ENCODE assay signal across 22 cellular contexts in genomic region chr4:143431526-143432257, GRCh38.
"Had no signal": no experiment of that assay in that cellular context is flagged by ENCODE, and none has a peak within 500 bp of the region (broad histone marks: within the 10 kb centered on the region; RNA-seq: fewer than 3 reads in every experiment).

No MANE protein-coding gene starts in this region.

- H3K4me1 ChIP-seq: breast epithelium, left lung, pancreas, upper lobe of right lung had no signal

- H3K9me3 ChIP-seq: upper lobe of right lung had no signal

- H3K27ac Mint-ChIP-seq: activated naive CD8-positive, alpha-beta T cell treated with anti-CD3 and anti-CD28 coated beads for 36 hours; activated T-cell treated with anti-CD3 and anti-CD28 coated beads, Interleukin-2, amount 50 U/mL, for 24 hours; activated T-helper 17 cell treated with anti-CD3 and anti-CD28 coated beads, Interleukin-2, amount 50 U/mL, for 72 hours; effector memory CD8-positive, alpha-beta T cell; immature natural killer cell; naive thymus-derived CD8-positive, alpha-beta T cell; T-cell; T-helper 2 cell treated with Interferon-gamma antibody and Interleukin-4, amounts not matched to agents 5 μg/mL and 100 μg/mL, for 36 hours had no signal

- H3K36me3 Mint-ChIP-seq: T-cell had no signal

- H3K27me3 Mint-ChIP-seq: activated naive CD8-positive, alpha-beta T cell treated with anti-CD3 and anti-CD28 coated beads for 36 hours; activated T-cell treated with anti-CD3 and anti-CD28 coated beads, Interleukin-2, amount 50 U/mL, for 24 hours had no signal

- H3K27ac ChIP-seq: breast epithelium, esophagus muscularis mucosa, left lung, neutrophil, pancreas, upper lobe of right lung, VCaP had no signal

- H3K4me1 Mint-ChIP-seq: activated naive CD8-positive, alpha-beta T cell treated with anti-CD3 and anti-CD28 coated beads for 36 hours; activated T-helper 17 cell treated with anti-CD3 and anti-CD28 coated beads, Interleukin-2, amount 50 U/mL, for 72 hours; central memory CD8-positive, alpha-beta T cell; immature natural killer cell; naive thymus-derived CD8-positive, alpha-beta T cell; T-cell had no signal

- DNase-seq: activated CD8-positive, alpha-beta memory T cell treated with anti-CD3 and anti-CD28 coated beads, Interleukin-2, amount 50 U/mL, for 4 hours; activated naive CD4-positive, alpha-beta T cell; activated naive CD8-positive, alpha-beta T cell treated with anti-CD3 and anti-CD28 coated beads for 36 hours; activated T-cell treated with anti-CD3 and anti-CD28 coated beads, Interleukin-2, amount 50 U/mL, for 24 hours; effector memory CD8-positive, alpha-beta T cell; hippocampal formation; immature natural killer cell; left lung; naive thymus-derived CD8-positive, alpha-beta T cell; pancreas; right cardiac atrium; stimulated activated CD4-positive, alpha-beta T cell treated with anti-CD3 and anti-CD28 coated beads, Interleukin-4, amount 100 ng/mL, for 24 hours; stimulated activated naive CD4-positive, alpha-beta T cell treated with Interleukin-2 at 50 U/mL for 16 hours; T-cell; upper lobe of right lung had no signal

- H3K27me3 ChIP-seq: breast epithelium, esophagus muscularis mucosa, left lung, neutrophil, pancreas, upper lobe of right lung had no signal

- ATAC-seq: activated T-helper 17 cell treated with anti-CD3 and anti-CD28 coated beads, Interleukin-2, amount 50 U/mL, for 72 hours; effector memory CD8-positive, alpha-beta T cell; left lung; naive thymus-derived CD8-positive, alpha-beta T cell; pancreas; right cardiac atrium; T-cell; upper lobe of right lung had no signal

- H3K4me3 ChIP-seq: breast epithelium, esophagus muscularis mucosa, left lung, pancreas, upper lobe of right lung had no signal

- H3K9me3 Mint-ChIP-seq: central memory CD8-positive, alpha-beta T cell; effector memory CD8-positive, alpha-beta T cell had no signal

- H3K36me3 ChIP-seq: breast epithelium had no signal

- H3K4me3 Mint-ChIP-seq: activated naive CD8-positive, alpha-beta T cell treated with anti-CD3 and anti-CD28 coated beads for 36 hours; activated T-cell treated with anti-CD3 and anti-CD28 coated beads, Interleukin-2, amount 50 U/mL, for 24 hours; activated T-helper 17 cell treated with anti-CD3 and anti-CD28 coated beads, Interleukin-2, amount 50 U/mL, for 72 hours; central memory CD8-positive, alpha-beta T cell; effector memory CD8-positive, alpha-beta T cell; immature natural killer cell; naive thymus-derived CD8-positive, alpha-beta T cell; T-cell; T-helper 2 cell treated with Interferon-gamma antibody and Interleukin-4, amounts not matched to agents 5 μg/mL and 100 μg/mL, for 36 hours had no signal
